In genomic region chr12:104482748-104483147, GRCh38 we compare ENCODE assay signal across 17 cellular contexts. TPM values are rescaled to one million over a fixed set of nuclear protein-coding genes. Genes with fewer than 3 reads are reported as not detected.
DNase-seq lines count a peak whose midpoint lies in the region; ATAC-seq and TF ChIP-seq lines count a peak whose summit lies in the region.
"Had no signal": no experiment of that assay in that cellular context is flagged by ENCODE, and none has a peak within 500 bp of the region (broad histone marks: within the 10 kb centered on the region; RNA-seq: fewer than 3 reads in every experiment).

No MANE protein-coding gene starts in this region.

- H3K27ac Mint-ChIP-seq in CD4-positive, CD25-positive, alpha-beta regulatory T cell, result peak overlapping the region; percentile 93 to 99 (median 95)
- H3K27ac Mint-ChIP-seq in WTC11 (peak overlapping the region; percentile 61; the same call in 1 of the 2 replicates), memory B cell (peak overlapping the region; percentile 77)

- peak overlapping the region; percentile 49 to 84 (median 80) for H3K4me3 Mint-ChIP-seq in CD4-positive, CD25-positive, alpha-beta regulatory T cell
- H3K4me3 Mint-ChIP-seq in WTC11 (no peak overlapping the region), memory B cell (no peak overlapping the region)

- H3K27me3 Mint-ChIP-seq in CD4-positive, CD25-positive, alpha-beta regulatory T cell, result no peaks in the 10 kb centered on the region
- H3K27me3 Mint-ChIP-seq in WTC11 (ENCODE audit: low read depth) (no peaks in the 10 kb centered on the region), memory B cell (no peaks in the 10 kb centered on the region)

- 73 to 87% methylated on average over 4 of the region's 4 CpGs for WGBS in GM23248 (ENCODE audit: low coverage in 1 of 2, low lambda C conversion rate in 2 of 2, missing lambda C conversion rate in 2 of 2), 2 experiments

- H3K4me2 ChIP-seq in GM23248 (ENCODE audit: unreplicated experiment), result no peak overlapping the region

- H3K4me1 ChIP-seq in CD4-positive, CD25-positive, alpha-beta regulatory T cell (ENCODE audit: control insufficient read depth, insufficient read depth, low read length, poor library complexity, severe bottlenecking), result peaks cover 96% of the 10 kb centered on the region
- peaks cover 7% of the 10 kb centered on the region for H3K4me1 ChIP-seq in GM23248 (ENCODE audit: insufficient read depth)
- H3K4me1 ChIP-seq: ascending aorta, parathyroid adenoma had no signal

- peaks cover 28% of the 10 kb centered on the region for H3K79me2 ChIP-seq in GM23248 (ENCODE audit: insufficient read depth)
- H3K79me2 ChIP-seq: parathyroid adenoma had no signal

- H3K4me1 Mint-ChIP-seq in CD4-positive, CD25-positive, alpha-beta regulatory T cell, result peaks cover 60 to 98% (median 84%) of the 10 kb centered on the region in 4 donors
- H3K4me1 Mint-ChIP-seq in WTC11 (peaks cover 21% of the 10 kb centered on the region), memory B cell (peaks cover 82% of the 10 kb centered on the region)

- H3K36me3 Mint-ChIP-seq in CD4-positive, CD25-positive, alpha-beta regulatory T cell, result peaks cover 31% of the 10 kb centered on the region
- H3K36me3 Mint-ChIP-seq in WTC11, result peaks cover 6% of the 10 kb centered on the region; the same call in 1 of the 2 replicates
- peaks cover 15% of the 10 kb centered on the region for H3K36me3 Mint-ChIP-seq in memory B cell

- H3K9me3 Mint-ChIP-seq in CD4-positive, CD25-positive, alpha-beta regulatory T cell, result no peaks in the 10 kb centered on the region
- H3K9me3 Mint-ChIP-seq in WTC11 (0 out of 2 replicates have a peak, but pooled peaks cover 1% of the 10 kb centered on the region), memory B cell (peaks cover 2% of the 10 kb centered on the region)

- peaks cover 13% of the 10 kb centered on the region for H3K36me3 ChIP-seq in CD4-positive, CD25-positive, alpha-beta regulatory T cell (ENCODE audit: control insufficient read depth, insufficient read depth, low read length)
- no peaks in the 10 kb centered on the region for H3K36me3 ChIP-seq in GM23248 (ENCODE audit: low read depth)
- H3K36me3 ChIP-seq: ascending aorta, sigmoid colon, transverse colon had no signal

- H3K27me3 ChIP-seq in CD4-positive, CD25-positive, alpha-beta regulatory T cell (ENCODE audit: control insufficient read depth, insufficient read depth, low read length), result no peaks in the 10 kb centered on the region
- H3K27me3 ChIP-seq in GM23248 (replicated peaks; ENCODE audit: insufficient read depth), result no peaks in the 10 kb centered on the region
- H3K27me3 ChIP-seq: ascending aorta, sigmoid colon, transverse colon had no signal

- H3K9ac ChIP-seq in GM23248, result no peak overlapping the region
- H3K9ac ChIP-seq: parathyroid adenoma had no signal

- no peak for ATAC-seq in CD4-positive, CD25-positive, alpha-beta regulatory T cell (ENCODE audit: low read depth in 2 of 2)
- ATAC-seq in WTC11, result no peak
- no peak for ATAC-seq in memory B cell (ENCODE audit: low read depth)
- no peak for ATAC-seq in HG03025 (IDR thresholded peaks at IDR 0.05; ENCODE audit: low FRiP score, unreplicated experiment)

- TF ChIP-seq CTCF in WTC11 (IDR thresholded peaks at IDR 0.05), result no peak

- peak overlapping the region; percentile 60 for H3K27ac ChIP-seq in CD4-positive, CD25-positive, alpha-beta regulatory T cell (ENCODE audit: insufficient read depth, low read length, poor library complexity, severe bottlenecking)
- H3K27ac ChIP-seq in GM23248, result no peak overlapping the region
- H3K27ac ChIP-seq: ascending aorta, parathyroid adenoma, sigmoid colon, transverse colon had no signal

- no peaks in the 10 kb centered on the region for H4K20me1 ChIP-seq in GM23248 (ENCODE audit: insufficient read depth)

- CTCF ChIA-PET in WTC11 (lab: Charles Lee), result no interaction called here

- H3F3A ChIP-seq in GM23248 (ENCODE audit: insufficient read depth), result peaks cover 13% of the 10 kb centered on the region

- H2AFZ ChIP-seq in GM23248, result no peak overlapping the region
- H2AFZ ChIP-seq: parathyroid adenoma had no signal

- no peaks in the 10 kb centered on the region for H3K9me3 ChIP-seq in CD4-positive, CD25-positive, alpha-beta regulatory T cell (ENCODE audit: control insufficient read depth in 2 of 2, low read length in 2 of 2)
- no peaks in the 10 kb centered on the region for H3K9me3 ChIP-seq in GM23248 (ENCODE audit: low read depth)
- H3K9me3 ChIP-seq: ascending aorta, sigmoid colon, transverse colon had no signal

- peak overlapping the region; percentile 45 for H3K4me3 ChIP-seq in CD4-positive, CD25-positive, alpha-beta regulatory T cell (ENCODE audit: low read depth, low read length)
- H3K4me3 ChIP-seq in GM23248, result no peak overlapping the region
- H3K4me3 ChIP-seq: ascending aorta, sigmoid colon, transverse colon had no signal

- no peaks in the 10 kb centered on the region for H3K9me2 ChIP-seq in GM23248 (ENCODE audit: insufficient read depth)

- in situ Hi-C loops in GM23248 (cut with MboI), result no loop called here

- DNase-seq in CD4-positive, CD25-positive, alpha-beta regulatory T cell, result no peak
- DNase-seq in DMS 273 (lab: John Stamatoyannopoulos, UW; ENCODE audit: unreplicated experiment), result peak; percentile 81
- DNase-seq in WTC11 (ENCODE audit: low spot score), result no peak
- no peak for DNase-seq in memory B cell (ENCODE audit: low spot score in 2 of 2)
- DNase-seq in medulla oblongata (ENCODE audit: extremely low spot score), result no peak
- no peak for DNase-seq in GM23248
- DNase-seq: GDM1; NCI-H1436; NCI-H69; OCI-M1; SHP77; sigmoid colon; stimulated activated naive CD4-positive, alpha-beta T cell treated with Interleukin-2 at 50 U/mL for 16 hours; transverse colon had no signal

- POLR2A ChIA-PET in WTC11 (lab: Charles Lee), result interaction anchor here (0.6 kb wide), 1 partner anchor 785 kb away, joined by 3 read pairs; no protein-coding TSS in a partner anchor

TF ChIP-seq in WTC11, 78 proteins besides CTCF, POLR2A, EP300 and RAD21 (continues in another document):
- TF ChIP-seq HMGA2 (CRISPR knock-in tag; IDR thresholded peaks at IDR 0.05), result no peak
- TF ChIP-seq, protein P1, sequence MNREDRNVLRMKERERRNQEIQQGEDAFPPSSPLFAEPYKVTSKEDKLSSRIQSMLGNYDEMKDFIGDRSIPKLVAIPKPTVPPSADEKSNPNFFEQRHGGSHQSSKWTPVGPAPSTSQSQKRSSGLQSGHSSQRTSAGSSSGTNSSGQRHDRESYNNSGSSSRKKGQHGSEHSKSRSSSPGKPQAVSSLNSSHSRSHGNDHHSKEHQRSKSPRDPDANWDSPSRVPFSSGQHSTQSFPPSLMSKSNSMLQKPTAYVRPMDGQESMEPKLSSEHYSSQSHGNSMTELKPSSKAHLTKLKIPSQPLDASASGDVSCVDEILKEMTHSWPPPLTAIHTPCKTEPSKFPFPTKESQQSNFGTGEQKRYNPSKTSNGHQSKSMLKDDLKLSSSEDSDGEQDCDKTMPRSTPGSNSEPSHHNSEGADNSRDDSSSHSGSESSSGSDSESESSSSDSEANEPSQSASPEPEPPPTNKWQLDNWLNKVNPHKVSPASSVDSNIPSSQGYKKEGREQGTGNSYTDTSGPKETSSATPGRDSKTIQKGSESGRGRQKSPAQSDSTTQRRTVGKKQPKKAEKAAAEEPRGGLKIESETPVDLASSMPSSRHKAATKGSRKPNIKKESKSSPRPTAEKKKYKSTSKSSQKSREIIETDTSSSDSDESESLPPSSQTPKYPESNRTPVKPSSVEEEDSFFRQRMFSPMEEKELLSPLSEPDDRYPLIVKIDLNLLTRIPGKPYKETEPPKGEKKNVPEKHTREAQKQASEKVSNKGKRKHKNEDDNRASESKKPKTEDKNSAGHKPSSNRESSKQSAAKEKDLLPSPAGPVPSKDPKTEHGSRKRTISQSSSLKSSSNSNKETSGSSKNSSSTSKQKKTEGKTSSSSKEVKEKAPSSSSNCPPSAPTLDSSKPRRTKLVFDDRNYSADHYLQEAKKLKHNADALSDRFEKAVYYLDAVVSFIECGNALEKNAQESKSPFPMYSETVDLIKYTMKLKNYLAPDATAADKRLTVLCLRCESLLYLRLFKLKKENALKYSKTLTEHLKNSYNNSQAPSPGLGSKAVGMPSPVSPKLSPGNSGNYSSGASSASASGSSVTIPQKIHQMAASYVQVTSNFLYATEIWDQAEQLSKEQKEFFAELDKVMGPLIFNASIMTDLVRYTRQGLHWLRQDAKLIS (CRISPR knock-in tag; IDR thresholded peaks at IDR 0.05; ENCODE audit: borderline replicate concordance), result no peak
- no peak for TF ChIP-seq RELA (CRISPR knock-in tag; IDR thresholded peaks at IDR 0.05; ENCODE audit: borderline replicate concordance)
- TF ChIP-seq, protein P2, sequence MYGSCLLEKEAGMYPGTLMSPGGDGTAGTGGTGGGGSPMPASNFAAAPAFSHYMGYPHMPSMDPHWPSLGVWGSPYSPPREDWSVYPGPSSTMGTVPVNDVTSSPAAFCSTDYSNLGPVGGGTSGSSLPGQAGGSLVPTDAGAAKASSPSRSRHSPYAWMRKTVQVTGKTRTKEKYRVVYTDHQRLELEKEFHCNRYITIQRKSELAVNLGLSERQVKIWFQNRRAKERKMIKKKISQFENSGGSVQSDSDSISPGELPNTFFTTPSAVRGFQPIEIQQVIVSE (CRISPR knock-in tag; IDR thresholded peaks at IDR 0.05; ENCODE audit: borderline replicate concordance), result no peak
- no peak for TF ChIP-seq IRF2 (CRISPR knock-in tag; IDR thresholded peaks at IDR 0.05; ENCODE audit: borderline replicate concordance, low read depth)
- TF ChIP-seq TEAD4 (CRISPR knock-in tag; IDR thresholded peaks at IDR 0.05), result no peak
- TF ChIP-seq RORB (CRISPR knock-in tag; IDR thresholded peaks at IDR 0.05), result no peak
- no peak for TF ChIP-seq FOXJ3 (CRISPR knock-in tag; IDR thresholded peaks at IDR 0.05; ENCODE audit: borderline replicate concordance)
- no peak for TF ChIP-seq ZNF121 (CRISPR knock-in tag; IDR thresholded peaks at IDR 0.05)
- no peak for TF ChIP-seq IRF1 (CRISPR knock-in tag; IDR thresholded peaks at IDR 0.05)

RNA-seq across cellular contexts. Expression of gene CHST11, which starts 26.0 kb away (rescaled TPM):
- 192 TPM for total RNA-seq in CD4-positive, CD25-positive, alpha-beta regulatory T cell
- 100 to 1,000 TPM in 2 of 4 donors, 10 to 100 TPM in 2; 70.2 to 114 (median 99.5) TPM for polyA plus RNA-seq in CD4-positive, CD25-positive, alpha-beta regulatory T cell
- 20.4 to 24.2 TPM (median 23.2 TPM) in 3 replicates for total RNA-seq in WTC11 (2021)
- 5.4 and 18.1 TPM in 2 replicates for total RNA-seq in GM23248 (2014; rRNA removed; shearing (Covaris generic))
- polyA plus RNA-seq in GM23248 (2016; fragmentation: Nextera tagmentation; extraction: Ambion mirVana), result 3.7 TPM in 2 replicates

Comparison
In these comparisons a context has a peak if more than half of its experiments do, and no peak if none do; other contexts are left out.
1. H3K4me3 Mint-ChIP-seq: peak in CD4-positive, CD25-positive, alpha-beta regulatory T cell (4 of 4); none in WTC11 (single experiment) and memory B cell (single experiment).
2. Peak in every context shown above with its lines, with median percentiles within 50 percentile points of each other: H3K27ac Mint-ChIP-seq.